Comparison of ENCODE assay signal across 8 cellular contexts in genomic region chr2:37415128-37415817, GRCh38.
DNase-seq lines count a peak whose midpoint lies in the region; ATAC-seq and TF ChIP-seq lines count a peak whose summit lies in the region.

No MANE protein-coding gene starts in this region.

- no peak overlapping the region for H3K27ac Mint-ChIP-seq in naive thymus-derived CD4-positive, alpha-beta T cell
- H3K27ac Mint-ChIP-seq in T-cell = peak overlapping the region in 1 of 2 donors; percentile 42

- DNase-seq in AG09309 (ENCODE audit: low read depth) (no peak), H4 (ENCODE audit: low spot score) (peak; percentile 12), SK-MEL-5 (ENCODE audit: low read depth, low spot score) (peak; percentile 61), left ventricle myocardium inferior (no peak), T-cell (no peak)
- no peak for DNase-seq in activated CD4-positive, CD25-positive, alpha-beta regulatory T cell treated with anti-CD3 and anti-CD28 coated beads, Interleukin-2, amount 50 U/mL, for 72 hours
- no peak for DNase-seq in naive thymus-derived CD4-positive, alpha-beta T cell

- ATAC-seq in GM19324 (IDR thresholded peaks at IDR 0.05; ENCODE audit: low FRiP score, unreplicated experiment) = no peak
- ATAC-seq in naive thymus-derived CD4-positive, alpha-beta T cell = no peak
- ATAC-seq in T-cell (replicated peaks in 1 of 4) = no peak

- intact Hi-C loops in left ventricle myocardium inferior (cut with micrococcal nuclease) = loop anchor here (5.0 kb wide), 1 partner anchor 417 kb away; no protein-coding TSS in a partner anchor
- intact Hi-C loops in naive thymus-derived CD4-positive, alpha-beta T cell (cut with micrococcal nuclease) = loop anchor here in 1 of 2 donors (10.0 kb wide), 1 partner anchor 300 kb away; no protein-coding TSS in a partner anchor

- in situ Hi-C loops in SK-MEL-5 (cut with HindIII; ENCODE audit: low pct_unique_long_range_greater_than_20kb, low sequenced_read_pairs) = loop anchor here (25.0 kb wide), 1 partner anchor 422 kb away; no protein-coding TSS in a partner anchor

- no peak overlapping the region for H3K4me3 Mint-ChIP-seq in naive thymus-derived CD4-positive, alpha-beta T cell
- H3K4me3 Mint-ChIP-seq in T-cell = no peak overlapping the region

- H3K4me3 ChIP-seq in AG09309 (ENCODE audit: control insufficient read depth, low read depth, low read length) (no peak overlapping the region), left ventricle myocardium inferior (no peak overlapping the region)
- H3K4me3 ChIP-seq in naive thymus-derived CD4-positive, alpha-beta T cell (ENCODE audit: low read length) = no peak overlapping the region

- H3K27me3 Mint-ChIP-seq in naive thymus-derived CD4-positive, alpha-beta T cell = peaks cover 0 to 17% (median 0%) of the 10 kb centered on the region in 5 donors
- H3K27me3 Mint-ChIP-seq in T-cell = peaks cover 4 to 7% of the 10 kb centered on the region in 2 donors

- POLR2A ChIA-PET in naive thymus-derived CD4-positive, alpha-beta T cell (lab: Charles Lee) = interaction anchor here (1.6 kb wide), 1 partner anchor 417 kb away, joined by 6 read pairs; no protein-coding TSS in a partner anchor
- POLR2A ChIA-PET in T-cell (lab: Charles Lee) = interaction anchor here (0.5 to 1.0 kb wide), 2 partner anchors 126 to 859 kb away, joined by 3 to 6 read pairs; no protein-coding TSS in a partner anchor

- peak; percentile 47 for TF ChIP-seq CTCF in AG09309 (IDR thresholded peaks at IDR 0.05; ENCODE audit: control insufficient read depth, insufficient read depth, low read depth, low read length, missing control alignments)
- no peak for TF ChIP-seq CTCF in left ventricle myocardium inferior (IDR thresholded peaks at IDR 0.05; ENCODE audit: borderline replicate concordance)

- no peaks in the 10 kb centered on the region for H3K9me3 ChIP-seq in left ventricle myocardium inferior (replicated peaks)
- no peaks in the 10 kb centered on the region for H3K9me3 ChIP-seq in naive thymus-derived CD4-positive, alpha-beta T cell (ENCODE audit: control insufficient read depth in 2 of 3, low read length in 3 of 3)

- peak overlapping the region; percentile 50 for H3K27ac ChIP-seq in left ventricle myocardium inferior (replicated peaks)
- no peak overlapping the region for H3K27ac ChIP-seq in naive thymus-derived CD4-positive, alpha-beta T cell (ENCODE audit: low read depth, low read length)

- H3K4me1 ChIP-seq in left ventricle myocardium inferior = peaks cover 10% of the 10 kb centered on the region
- no peaks in the 10 kb centered on the region for H3K4me1 ChIP-seq in naive thymus-derived CD4-positive, alpha-beta T cell (ENCODE audit: control insufficient read depth in 2 of 2, insufficient read depth in 2 of 2, low read length in 2 of 2)

- no peaks in the 10 kb centered on the region for H3K9me3 Mint-ChIP-seq in naive thymus-derived CD4-positive, alpha-beta T cell
- H3K9me3 Mint-ChIP-seq in T-cell = no peaks in the 10 kb centered on the region

- no peaks in the 10 kb centered on the region for H3K27me3 ChIP-seq in left ventricle myocardium inferior (ENCODE audit: low read depth)
- H3K27me3 ChIP-seq in naive thymus-derived CD4-positive, alpha-beta T cell (ENCODE audit: control insufficient read depth in 2 of 2, insufficient read depth in 2 of 2, low read length in 2 of 2) = no peaks in the 10 kb centered on the region

- peaks cover 0 to 7% (median 5%) of the 10 kb centered on the region in 7 donors for H3K4me1 Mint-ChIP-seq in naive thymus-derived CD4-positive, alpha-beta T cell
- H3K4me1 Mint-ChIP-seq in T-cell = peaks cover 8 to 14% (median 10%) of the 10 kb centered on the region in 3 donors

- no peaks in the 10 kb centered on the region for H3K36me3 Mint-ChIP-seq in naive thymus-derived CD4-positive, alpha-beta T cell
- no peaks in the 10 kb centered on the region for H3K36me3 Mint-ChIP-seq in T-cell

- CTCF ChIA-PET in naive thymus-derived CD4-positive, alpha-beta T cell (lab: Charles Lee) = interaction anchor here (0.6 to 12.0 kb wide), 26 partner anchors 10 to 472 kb away, joined by 3 to 209 read pairs (median 4); no protein-coding TSS in a partner anchor
- CTCF ChIA-PET in T-cell (lab: Charles Lee) = interaction anchor here (0.6 to 6.3 kb wide), 33 partner anchors 11 to 1418 kb away, joined by 3 to 124 read pairs (median 4); no protein-coding TSS in a partner anchor

- H3K36me3 ChIP-seq in left ventricle myocardium inferior = no peaks in the 10 kb centered on the region
- no peaks in the 10 kb centered on the region for H3K36me3 ChIP-seq in naive thymus-derived CD4-positive, alpha-beta T cell (ENCODE audit: control insufficient read depth in 2 of 3, insufficient read depth in 3 of 3, low read length in 3 of 3)

Comparison
In these comparisons a context has a peak if more than half of its experiments do, and no peak if none do; other contexts are left out.
1. DNase-seq: peak in H4 (single experiment) and SK-MEL-5 (single experiment); none in AG09309 (single experiment), left ventricle myocardium inferior (single experiment), activated CD4-positive, CD25-positive, alpha-beta regulatory T cell treated with anti-CD3 and anti-CD28 coated beads, Interleukin-2, amount 50 U/mL, for 72 hours (single experiment), naive thymus-derived CD4-positive, alpha-beta T cell (0 of 9) and T-cell (0 of 34).